ENCODE assay signal across 10 cellular contexts in genomic region chr11:61545341-61545740, GRCh38. TPM values are rescaled to one million over a fixed set of nuclear protein-coding genes. Genes with fewer than 3 reads are reported as not detected.
DNase-seq lines count a peak whose midpoint lies in the region; ATAC-seq, FAIRE-seq and TF ChIP-seq lines count a peak whose summit lies in the region.
"Had no signal": no experiment of that assay in that cellular context is flagged by ENCODE, and none has a peak within 500 bp of the region (broad histone marks: within the 10 kb centered on the region; RNA-seq: fewer than 3 reads in every experiment).

No MANE protein-coding gene starts in this region.

- H3K27ac Mint-ChIP-seq in Caco-2 (ENCODE audit: unreplicated experiment) = peak overlapping the region; percentile 51
- no peak overlapping the region for H3K27ac Mint-ChIP-seq in WTC11
- H3K27ac Mint-ChIP-seq: activated CD4-positive, alpha-beta T cell treated with anti-CD3 and anti-CD28 coated beads, Interleukin-2, amount 10 ng/mL, durations not matched to agents 24 days and 14 days had no signal

- H3K9me3 ChIP-seq in Caco-2 (no peaks in the 10 kb centered on the region), gastroesophageal sphincter (no peaks in the 10 kb centered on the region)

- H3K4me1 ChIP-seq in Caco-2 (peaks cover 9% of the 10 kb centered on the region), gastroesophageal sphincter (peaks cover 0 to 12% (median 0%) of the 10 kb centered on the region in 3 donors)

- ATAC-seq in WTC11 = no peak
- no peak for ATAC-seq in HG03280 (IDR thresholded peaks at IDR 0.05; ENCODE audit: unreplicated experiment)
- ATAC-seq in gastroesophageal sphincter = no peak
- ATAC-seq in HG03039 (IDR thresholded peaks at IDR 0.05; ENCODE audit: unreplicated experiment) = no peak

- H3K27ac ChIP-seq in gastroesophageal sphincter = no peak overlapping the region

- CTCF ChIA-PET in Caco-2 (lab: Charles Lee) = interaction anchor here (0.5 to 1.1 kb wide), 4 partner anchors 9 to 93 kb away, joined by 3 to 5 read pairs (median 4); no protein-coding TSS in a partner anchor
- CTCF ChIA-PET in WTC11 (lab: Charles Lee) = interaction anchor here (0.5 to 11.4 kb wide), 31 partner anchors 8 to 110 kb away, joined by 3 to 174 read pairs (median 5); partner anchors contain the start of genes LRRC10B and SYT7

- H3K9me3 Mint-ChIP-seq in Caco-2 (ENCODE audit: unreplicated experiment) = peaks cover 9% of the 10 kb centered on the region
- no peaks in the 10 kb centered on the region for H3K9me3 Mint-ChIP-seq in WTC11
- H3K9me3 Mint-ChIP-seq: activated CD4-positive, alpha-beta T cell treated with anti-CD3 and anti-CD28 coated beads, Interleukin-2, amount 10 ng/mL, durations not matched to agents 24 days and 14 days had no signal

- H3K27me3 Mint-ChIP-seq in Caco-2 (ENCODE audit: insufficient read depth, unreplicated experiment) = no peaks in the 10 kb centered on the region
- H3K27me3 Mint-ChIP-seq in WTC11 (ENCODE audit: low read depth) = no peaks in the 10 kb centered on the region; the same call in 1 of the 2 replicates
- H3K27me3 Mint-ChIP-seq: activated CD4-positive, alpha-beta T cell treated with anti-CD3 and anti-CD28 coated beads, Interleukin-2, amount 10 ng/mL, durations not matched to agents 24 days and 14 days had no signal

- FAIRE-seq in H54 (lab: Jason Lieb, UNC) = no peak

- TF ChIP-seq CTCF in Caco-2 (IDR thresholded peaks at IDR 0.05; ENCODE audit: insufficient read depth in 1 of 2, low read depth in 1 of 2, low read length in 1 of 2, severe bottlenecking in 1 of 2, unreplicated experiment in 1 of 2) (peak; percentile 35 to 40), WTC11 (IDR thresholded peaks at IDR 0.05) (peak; percentile 38), kidney epithelial cell (IDR thresholded peaks at IDR 0.05; ENCODE audit: insufficient read depth, low read length, poor library complexity, severe bottlenecking) (peak; percentile 35), gastroesophageal sphincter (IDR thresholded peaks at IDR 0.05) (no peak)

- no peak overlapping the region for H3K4me3 ChIP-seq in Caco-2 (ENCODE audit: low read depth, low read length)
- H3K4me3 ChIP-seq in kidney epithelial cell (ENCODE audit: low read depth, low read length) = no peak overlapping the region
- no peak overlapping the region for H3K4me3 ChIP-seq in gastroesophageal sphincter

- 97 to 100% methylated on average over 1 to 6 of the region's 7 CpGs for WGBS in gastroesophageal sphincter (ENCODE audit: low coverage in 1 of 2), 2 donors

- POLR2A ChIA-PET in Caco-2 (lab: Charles Lee) = no interaction called here
- POLR2A ChIA-PET in WTC11 (lab: Charles Lee) = interaction anchor here (0.6 kb wide), 1 partner anchor 57 kb away, joined by 3 read pairs; no protein-coding TSS in a partner anchor

- H3K4me1 Mint-ChIP-seq in Caco-2 (ENCODE audit: low read depth, unreplicated experiment) (peaks cover 6% of the 10 kb centered on the region), WTC11 (peaks cover 32% of the 10 kb centered on the region)
- H3K4me1 Mint-ChIP-seq: activated CD4-positive, alpha-beta T cell treated with anti-CD3 and anti-CD28 coated beads, Interleukin-2, amount 10 ng/mL, durations not matched to agents 24 days and 14 days had no signal

- intact Hi-C loops in Caco-2 (cut with micrococcal nuclease; ENCODE audit: unreplicated experiment) = no loop called here

- H3K4me3 Mint-ChIP-seq in Caco-2 (ENCODE audit: unreplicated experiment) = no peak overlapping the region
- no peak overlapping the region for H3K4me3 Mint-ChIP-seq in WTC11
- H3K4me3 Mint-ChIP-seq: activated CD4-positive, alpha-beta T cell treated with anti-CD3 and anti-CD28 coated beads, Interleukin-2, amount 10 ng/mL, durations not matched to agents 24 days and 14 days had no signal

- H3K36me3 Mint-ChIP-seq in Caco-2 (ENCODE audit: insufficient read depth, unreplicated experiment) (peaks cover 19% of the 10 kb centered on the region), WTC11 (no peaks in the 10 kb centered on the region)

- TF ChIP-seq EP300 in gastroesophageal sphincter (IDR thresholded peaks at IDR 0.05) = no peak

- no TSS peak for BruUV-seq in Caco-2 (replicated peaks; lab: Mats Ljungman, UMichigan)

- TF ChIP-seq POLR2A in H54 (IDR thresholded peaks at IDR 0.05; ENCODE audit: low read depth, low read length) (no peak), gastroesophageal sphincter (IDR thresholded peaks at IDR 0.05) (no peak)

- DNase-seq in Caco-2 (no peak), H54 (ENCODE audit: insufficient read length, low spot score) (peak; percentile 61), WTC11 (ENCODE audit: low spot score) (no peak), kidney epithelial cell (ENCODE audit: low read depth) (no peak)
- no peak for DNase-seq in activated CD4-positive, alpha-beta T cell treated with anti-CD3 and anti-CD28 coated beads, Interleukin-2, amount 50 U/mL, for 4 hours
- DNase-seq: activated CD4-positive, alpha-beta T cell treated with anti-CD3 and anti-CD28 coated beads, Interleukin-2, amount 10 ng/mL, durations not matched to agents 24 days and 14 days; NCI-H69 had no signal

- peaks cover 2% of the 10 kb centered on the region; the same call in 1 of the 2 replicates for H3K36me3 ChIP-seq in Caco-2 (ENCODE audit: control insufficient read depth, insufficient read depth, low read length)
- H3K36me3 ChIP-seq in kidney epithelial cell (ENCODE audit: control insufficient read depth, insufficient read depth, low read length) = no peaks in the 10 kb centered on the region
- H3K36me3 ChIP-seq in gastroesophageal sphincter = no peaks in the 10 kb centered on the region

- H3K27me3 ChIP-seq in Caco-2 (replicated peaks; ENCODE audit: control insufficient read depth, insufficient read depth, low read length) = no peaks in the 10 kb centered on the region
- H3K27me3 ChIP-seq in kidney epithelial cell (ENCODE audit: control insufficient read depth, insufficient read depth, low read length) = peaks cover 47% of the 10 kb centered on the region
- peaks cover 79% of the 10 kb centered on the region for H3K27me3 ChIP-seq in gastroesophageal sphincter

TF ChIP-seq in WTC11, 78 proteins besides CTCF, POLR2A, EP300 and RAD21:
- TF ChIP-seq, protein P1, sequence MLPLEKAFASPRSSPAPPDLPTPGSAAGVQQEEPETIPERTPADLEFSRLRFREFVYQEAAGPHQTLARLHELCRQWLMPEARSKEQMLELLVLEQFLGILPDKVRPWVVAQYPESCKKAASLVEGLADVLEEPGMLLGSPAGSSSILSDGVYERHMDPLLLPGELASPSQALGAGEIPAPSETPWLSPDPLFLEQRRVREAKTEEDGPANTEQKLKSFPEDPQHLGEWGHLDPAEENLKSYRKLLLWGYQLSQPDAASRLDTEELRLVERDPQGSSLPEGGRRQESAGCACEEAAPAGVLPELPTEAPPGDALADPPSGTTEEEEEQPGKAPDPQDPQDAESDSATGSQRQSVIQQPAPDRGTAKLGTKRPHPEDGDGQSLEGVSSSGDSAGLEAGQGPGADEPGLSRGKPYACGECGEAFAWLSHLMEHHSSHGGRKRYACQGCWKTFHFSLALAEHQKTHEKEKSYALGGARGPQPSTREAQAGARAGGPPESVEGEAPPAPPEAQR (CRISPR knock-in tag; IDR thresholded peaks at IDR 0.05) = peak; percentile 89; the same call in 1 of the 2 replicates
- TF ChIP-seq ZNF671 (CRISPR knock-in tag; IDR thresholded peaks at IDR 0.05) = no peak

RNA-seq across cellular contexts. Expression of gene SYT7, which starts 35.5 kb away (rescaled TPM):
- total RNA-seq in Caco-2 (2022) (32.8 and 33.5 TPM in 2 replicates), WTC11 (2021) (12.5 to 18.9 TPM (median 18.2 TPM) in 3 replicates), kidney epithelial cell (12.7 and 15.9 TPM in 2 replicates), gastroesophageal sphincter (1 to 10 TPM; 1.8 to 3.7 (median 3.1) TPM)

RNA-seq across cellular contexts. Expression of gene LRRC10B, which starts 36.8 kb away (rescaled TPM):
- total RNA-seq in Caco-2 (2022) (0.34 TPM in 1 of 2 replicates, not detected in the other), WTC11 (2021) (1.1 to 1.5 TPM (median 1.3 TPM) in 3 replicates), kidney epithelial cell (0.25 TPM in 1 of 2 replicates, not detected in the other), gastroesophageal sphincter (1 to 10 TPM in 2 of 4 donors, under 1 TPM in 2; 0.45 to 1.4 (median 1.1) TPM)

Comparison
In these comparisons a context has a peak if more than half of its experiments do, and no peak if none do; other contexts are left out.
1. CTCF ChIP-seq: peak in Caco-2 (2 of 2), WTC11 (single experiment) and kidney epithelial cell (single experiment); none in gastroesophageal sphincter (0 of 4).